ENCODE assay signal across 22 cellular contexts in the genomic region with DNA sequence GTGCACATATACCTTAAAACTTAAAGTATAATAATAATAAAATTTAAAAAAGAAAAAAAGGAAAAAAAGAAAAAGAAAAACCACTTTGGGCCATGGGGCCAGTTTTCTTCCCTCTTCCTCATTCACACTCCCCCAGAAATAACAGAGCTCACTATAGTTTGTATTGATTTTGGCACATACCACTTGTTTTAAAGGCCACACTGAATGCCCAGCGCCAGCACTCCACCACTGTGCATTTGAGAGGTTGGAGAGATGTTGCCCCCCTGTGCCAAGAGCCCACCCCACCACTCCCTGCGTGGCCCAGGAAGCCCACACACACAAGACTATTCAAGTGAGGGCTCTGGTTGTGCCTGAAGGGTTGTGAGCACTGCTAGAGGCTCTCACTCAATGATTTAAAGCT.
DNase-seq lines count a peak whose midpoint lies in the region; ATAC-seq, FAIRE-seq and TF ChIP-seq lines count a peak whose summit lies in the region.
"Had no signal": no experiment of that assay in that cellular context is flagged by ENCODE, and none has a peak within 500 bp of the region (broad histone marks: within the 10 kb centered on the region; RNA-seq: fewer than 3 reads in every experiment).

No MANE protein-coding gene starts in this region.

- H3K4me1 ChIP-seq in HepG2 (ENCODE audit: insufficient read depth, low read length) (peaks cover 23% of the 10 kb centered on the region), esophagus squamous epithelium (no peaks in the 10 kb centered on the region)
- no peaks in the 10 kb centered on the region for H3K4me1 ChIP-seq in CD8-positive, alpha-beta T cell (ENCODE audit: insufficient read depth, low read length)
- H3K4me1 ChIP-seq: A549, BE2C, BLaER1, Caco-2 had no signal

- no peaks in the 10 kb centered on the region for H3K4me1 Mint-ChIP-seq in CD8-positive, alpha-beta T cell (ENCODE audit: low read depth)
- H3K4me1 Mint-ChIP-seq: CD14-positive monocyte; CD4-positive, alpha-beta memory T cell; CD4-positive, CD25-positive, alpha-beta regulatory T cell had no signal

- intact Hi-C loops in HepG2 (cut with micrococcal nuclease; ENCODE audit: unreplicated experiment) (no loop called here), esophagus squamous epithelium (cut with DNase I) (no loop called here)
- intact Hi-C loops in CD8-positive, alpha-beta T cell (cut with DNase I, micrococcal nuclease) = no loop called here

- H3K9ac ChIP-seq in HepG2 (ENCODE audit: insufficient read depth, low read depth, low read length) = no peak overlapping the region
- H3K9ac ChIP-seq: BLaER1 had no signal

- no peak overlapping the region for H3K4me3 Mint-ChIP-seq in CD8-positive, alpha-beta T cell
- H3K4me3 Mint-ChIP-seq: CD14-positive monocyte; CD4-positive, alpha-beta memory T cell; CD4-positive, CD25-positive, alpha-beta regulatory T cell had no signal

- no peaks in the 10 kb centered on the region for H3K36me3 Mint-ChIP-seq in CD8-positive, alpha-beta T cell
- H3K36me3 Mint-ChIP-seq: CD14-positive monocyte; CD4-positive, alpha-beta memory T cell; CD4-positive, CD25-positive, alpha-beta regulatory T cell had no signal

- TF ChIP-seq RAD21 in HepG2 (CRISPR knock-in tag; IDR thresholded peaks at IDR 0.05) = no peak

- no peaks in the 10 kb centered on the region for H4K20me1 ChIP-seq in HepG2 (ENCODE audit: insufficient read depth, low read length)
- H4K20me1 ChIP-seq: BLaER1 had no signal

- H3K27ac ChIP-seq in HepG2 (ENCODE audit: extremely low read length, insufficient read depth, low read length) (no peak overlapping the region), esophagus squamous epithelium (no peak overlapping the region)
- H3K27ac ChIP-seq in CD8-positive, alpha-beta T cell (ENCODE audit: low read depth, low read length) = no peak overlapping the region
- H3K27ac ChIP-seq: 22Rv1, A549, BLaER1 had no signal

- TF ChIP-seq EP300 in HepG2 (IDR thresholded peaks at IDR 0.05; ENCODE audit: low read depth in 2 of 2, low read length in 2 of 2) (no peak), HepG2 (CRISPR knock-in tag; IDR thresholded peaks at IDR 0.05; ENCODE audit: borderline replicate concordance) (no peak)

- H3K36me3 ChIP-seq in HepG2 (replicated peaks in 1 of 2; ENCODE audit: control insufficient read depth in 1 of 2, insufficient read depth in 2 of 2, low read length in 2 of 2) (no peaks in the 10 kb centered on the region), esophagus squamous epithelium (no peaks in the 10 kb centered on the region)
- H3K36me3 ChIP-seq in CD8-positive, alpha-beta T cell (ENCODE audit: insufficient read depth, low read length) = no peaks in the 10 kb centered on the region
- H3K36me3 ChIP-seq: BE2C, BLaER1 had no signal

- H2AFZ ChIP-seq in HepG2 (ENCODE audit: low read length) = no peak overlapping the region

- H3K27me3 Mint-ChIP-seq in CD8-positive, alpha-beta T cell (ENCODE audit: low read depth) = no peaks in the 10 kb centered on the region
- H3K27me3 Mint-ChIP-seq: CD4-positive, alpha-beta memory T cell; CD4-positive, CD25-positive, alpha-beta regulatory T cell had no signal

- in situ Hi-C loops in HepG2 (cut with HindIII; ENCODE audit: extremely low pct_ligation_motif_present, low pct_unique_long_range_greater_than_20kb) = no loop called here

- peak overlapping the region; percentile 36; the same call in 1 of the 2 replicates for H3K4me2 ChIP-seq in HepG2 (ENCODE audit: low read depth, low read length)
- H3K4me2 ChIP-seq: A549, BLaER1 had no signal

- H3K9me3 Mint-ChIP-seq in CD8-positive, alpha-beta T cell = no peaks in the 10 kb centered on the region

- H3K79me2 ChIP-seq in HepG2 (ENCODE audit: insufficient read depth, low read length) = no peaks in the 10 kb centered on the region

- no peak for FAIRE-seq in HepG2 (lab: Jason Lieb, UNC)
- FAIRE-seq: A549, D721Med, G401.6, GM12891, GM19239 had no signal

- POLR2A ChIA-PET in HepG2 (lab: Yijun Ruan, JAX) = no interaction called here
- POLR2A ChIA-PET in CD8-positive, alpha-beta T cell (lab: Charles Lee) = no interaction called here

- no peaks in the 10 kb centered on the region for H3K27me3 ChIP-seq in HepG2 (ENCODE audit: control insufficient read depth in 1 of 2, insufficient read depth in 2 of 2, low read length in 2 of 2)
- no peaks in the 10 kb centered on the region for H3K27me3 ChIP-seq in CD8-positive, alpha-beta T cell (ENCODE audit: insufficient read depth, low read length)
- H3K27me3 ChIP-seq in esophagus squamous epithelium = no peaks in the 10 kb centered on the region
- H3K27me3 ChIP-seq: BE2C, BLaER1 had no signal

- no peak overlapping the region for H3K27ac Mint-ChIP-seq in CD8-positive, alpha-beta T cell
- H3K27ac Mint-ChIP-seq: CD14-positive monocyte; CD4-positive, alpha-beta memory T cell; CD4-positive, CD25-positive, alpha-beta regulatory T cell had no signal

- BruUV-seq in HepG2 (replicated peaks; lab: Mats Ljungman, UMichigan) = no TSS peak

- peak; percentile 1 for DNase-seq in Ammon's horn (ENCODE audit: low spot score)
- DNase-seq in HepG2 (ENCODE audit: low spot score) = no peak
- peak; percentile 9 for DNase-seq in superior temporal gyrus (ENCODE audit: extremely low spot score)
- no peak for DNase-seq in CD8-positive, alpha-beta T cell
- DNase-seq in esophagus squamous epithelium (lab: John Stamatoyannopoulos, UW) = no peak
- DNase-seq: AML-193; BE2C; C1 segment of cervical spinal cord; Caco-2; Calu3; CD4-positive, alpha-beta memory T cell; CD4-positive, CD25-positive, alpha-beta regulatory T cell; DMS79 treated with DMSO at 0.1 percent for 48 hours; GF-D8 had no signal

- CTCF ChIA-PET in HepG2 (lab: Yijun Ruan, JAX; ENCODE audit: low intra/inter-chr PET ratio, low total read pairs) = no interaction called here
- CTCF ChIA-PET in CD8-positive, alpha-beta T cell (lab: Charles Lee) = no interaction called here

- no peak for TF ChIP-seq POLR2A in HepG2 (IDR thresholded peaks at IDR 0.05; ENCODE audit: insufficient read depth in 1 of 2, low read depth in 2 of 2, low read length in 2 of 2)
- TF ChIP-seq POLR2A in esophagus squamous epithelium (IDR thresholded peaks at IDR 0.05) = no peak

- WGBS in HepG2 (ENCODE audit: low lambda C conversion rate) = 80% methylated on average over 1 of the region's 2 CpGs
- no CpG with 5 or more reads among the region's 2 CpGs for WGBS in esophagus squamous epithelium, 2 donors

- ATAC-seq in HepG2 = peak; percentile 40
- ATAC-seq in CD8-positive, alpha-beta T cell = no peak
- ATAC-seq: A549 had no signal

- H3K4me3 ChIP-seq in HepG2 (replicated peaks in 1 of 3; ENCODE audit: insufficient read depth in 1 of 3, low read depth in 2 of 3, low read length in 3 of 3) = no peak overlapping the region
- no peak overlapping the region for H3K4me3 ChIP-seq in CD8-positive, alpha-beta T cell (ENCODE audit: low read depth, low read length)
- H3K4me3 ChIP-seq in esophagus squamous epithelium = no peak overlapping the region
- H3K4me3 ChIP-seq: A549, BLaER1 had no signal

- H3K9me3 ChIP-seq in HepG2 (ENCODE audit: low read length) = no peaks in the 10 kb centered on the region
- H3K9me3 ChIP-seq in CD8-positive, alpha-beta T cell (ENCODE audit: low read length) = no peaks in the 10 kb centered on the region
- no peaks in the 10 kb centered on the region for H3K9me3 ChIP-seq in esophagus squamous epithelium
- H3K9me3 ChIP-seq: A549, BE2C, BLaER1, Caco-2 had no signal

- TF ChIP-seq CTCF in HepG2 (CRISPR knock-in tag; IDR thresholded peaks at IDR 0.05) = no peak
- TF ChIP-seq CTCF in CD8-positive, alpha-beta T cell (IDR thresholded peaks at IDR 0.05) = no peak
- TF ChIP-seq CTCF in esophagus squamous epithelium (IDR thresholded peaks at IDR 0.05) = no peak

Comparison
In these comparisons a context has a peak if more than half of its experiments do, and no peak if none do; other contexts are left out.
1. DNase-seq: peak in Ammon's horn (single experiment) and superior temporal gyrus (single experiment); none in HepG2 (single experiment), CD8-positive, alpha-beta T cell (0 of 7) and esophagus squamous epithelium (single experiment).